ENCODE assay signal across 26 cellular contexts in genomic region chr17:43224146-43224705, GRCh38. TPM values are rescaled to one million over a fixed set of nuclear protein-coding genes. Genes with fewer than 3 reads are reported as not detected.
DNase-seq lines count a peak whose midpoint lies in the region; ATAC-seq and TF ChIP-seq lines count a peak whose summit lies in the region.
"Had no signal": no experiment of that assay in that cellular context is flagged by ENCODE, and none has a peak within 500 bp of the region (broad histone marks: within the 10 kb centered on the region; RNA-seq: fewer than 3 reads in every experiment).

No MANE protein-coding gene starts in this region.

- no peak overlapping the region for H3K4me3 ChIP-seq in spleen
- H3K4me3 ChIP-seq: ascending aorta, dorsolateral prefrontal cortex, Peyer's patch, SJCRH30, transverse colon had no signal

- no peaks in the 10 kb centered on the region for H3K27me3 Mint-ChIP-seq in T-helper 2 cell treated with Interferon-gamma antibody and Interleukin-4, amounts not matched to agents 5 μg/mL and 100 μg/mL, for 36 hours (ENCODE audit: low read depth)
- H3K27me3 Mint-ChIP-seq: activated naive CD8-positive, alpha-beta T cell; T-cell had no signal

- no peak overlapping the region for H3K27ac ChIP-seq in spleen
- H3K27ac ChIP-seq: 22Rv1, ascending aorta, dorsolateral prefrontal cortex, Peyer's patch, SJCRH30, transverse colon had no signal

- TF ChIP-seq POLR2A in spleen (IDR thresholded peaks at IDR 0.05) = no peak

- H3K4me1 Mint-ChIP-seq in T-helper 2 cell treated with Interferon-gamma antibody and Interleukin-4, amounts not matched to agents 5 μg/mL and 100 μg/mL, for 36 hours (ENCODE audit: low read depth) = peaks cover 2% of the 10 kb centered on the region
- H3K4me1 Mint-ChIP-seq: nephron had no signal

- no peaks in the 10 kb centered on the region for H3K9me3 Mint-ChIP-seq in T-helper 2 cell treated with Interferon-gamma antibody and Interleukin-4, amounts not matched to agents 5 μg/mL and 100 μg/mL, for 36 hours
- H3K9me3 Mint-ChIP-seq: activated T-cell treated with anti-CD3 and anti-CD28 coated beads, Interleukin-2, amount 50 U/mL, for 72 hours; CD8-positive, alpha-beta T cell; nephron; T-cell had no signal

- TF ChIP-seq CTCF in spleen (IDR thresholded peaks at IDR 0.05 in 8 of 11, conservative IDR thresholded peaks at IDR 0.05 in 3 of 11) = no peak

- no peak overlapping the region for H3K4me3 Mint-ChIP-seq in T-helper 2 cell treated with Interferon-gamma antibody and Interleukin-4, amounts not matched to agents 5 μg/mL and 100 μg/mL, for 36 hours
- H3K4me3 Mint-ChIP-seq: activated naive CD8-positive, alpha-beta T cell; activated T-cell treated with anti-CD3 and anti-CD28 coated beads, Interleukin-2, amount 50 U/mL, for 72 hours; CD8-positive, alpha-beta T cell; nephron; T-cell had no signal

- DNase-seq in T-helper 2 cell treated with Interferon-gamma antibody and Interleukin-4, amounts not matched to agents 5 μg/mL and 100 μg/mL, for 36 hours (ENCODE audit: low spot score) = no peak
- no peak for DNase-seq in T-helper 2 cell
- peak; percentile 29 for DNase-seq in activated CD8-positive, alpha-beta memory T cell treated with anti-CD3 and anti-CD28 coated beads, Interleukin-2, amount 50 U/mL, for 48 hours
- peak; percentile 54 for DNase-seq in islet precursor cell
- peak; percentile 27 for DNase-seq in spleen
- DNase-seq: activated T-cell treated with anti-CD3 and anti-CD28 coated beads, Interleukin-2, amount 50 U/mL, for 72 hours; caudate nucleus; CD8-positive, alpha-beta T cell; DMS 273 treated with DMSO at 0.1 percent for 48 hours; dorsolateral prefrontal cortex; left cardiac atrium; NCI-H1048; NCI-H187; NCI-H526; SJCRH30; transverse colon had no signal

- 60 to 81% (median 74%) methylated on average over 7 of the region's 7 CpGs for WGBS in spleen, 5 donors

- H3K4me1 ChIP-seq in spleen = peaks cover 0 to 9% (median 0%) of the 10 kb centered on the region in 6 donors
- H3K4me1 ChIP-seq: ascending aorta, Peyer's patch, SJCRH30, transverse colon had no signal

- H3K36me3 ChIP-seq in spleen = peaks cover 0 to 74% (median 19%) of the 10 kb centered on the region in 6 donors
- H3K36me3 ChIP-seq: SJCRH30 had no signal

- H3K27ac Mint-ChIP-seq in T-helper 2 cell treated with Interferon-gamma antibody and Interleukin-4, amounts not matched to agents 5 μg/mL and 100 μg/mL, for 36 hours = peak overlapping the region; percentile 26
- H3K27ac Mint-ChIP-seq: activated naive CD8-positive, alpha-beta T cell; activated T-cell treated with anti-CD3 and anti-CD28 coated beads, Interleukin-2, amount 50 U/mL, for 72 hours; CD8-positive, alpha-beta T cell; nephron; T-cell had no signal

- H3K9me3 ChIP-seq in spleen = no peaks in the 10 kb centered on the region
- H3K9me3 ChIP-seq: ascending aorta, Peyer's patch, SJCRH30, transverse colon had no signal

- H3K36me3 Mint-ChIP-seq in T-helper 2 cell treated with Interferon-gamma antibody and Interleukin-4, amounts not matched to agents 5 μg/mL and 100 μg/mL, for 36 hours (ENCODE audit: low read depth) = peaks cover 6% of the 10 kb centered on the region

- no peaks in the 10 kb centered on the region for H3K27me3 ChIP-seq in spleen (replicated peaks in 1 of 7)
- H3K27me3 ChIP-seq: ascending aorta, dorsolateral prefrontal cortex, Peyer's patch, transverse colon had no signal

- intact Hi-C loops in spleen (cut with DNase I; ENCODE audit: low total_unique reads) = no loop called here

- ATAC-seq in HG03457 (IDR thresholded peaks at IDR 0.05; ENCODE audit: unreplicated experiment) (no peak), HG02763 (IDR thresholded peaks at IDR 0.05; ENCODE audit: unreplicated experiment) (no peak), HG03432 (IDR thresholded peaks at IDR 0.05; ENCODE audit: unreplicated experiment) (no peak)
- ATAC-seq: activated T-cell treated with anti-CD3 and anti-CD28 coated beads, Interleukin-2, amount 50 U/mL, for 72 hours; CD8-positive, alpha-beta T cell; left cardiac atrium; T-cell had no signal

RNA-seq across cellular contexts. Expression of gene CCDC200, which starts 4.2 kb away (rescaled TPM):
- under 1 TPM in 1 of 7 donors, not detected in 6; 0.64 TPM for total RNA-seq in spleen
- under 1 TPM in 2 of 3 donors, not detected in 1; 0.17 to 0.35 TPM for polyA plus RNA-seq in spleen
- total RNA-seq: ascending aorta; CD8-positive, alpha-beta T cell; H4; left cardiac atrium; SJCRH30; T-cell; transverse colon had no signal

RNA-seq across cellular contexts. Expression of gene RNU2-1, which starts 9.6 kb away (rescaled TPM):
- total RNA-seq in spleen = over 10,000 TPM in 1 of 7 donors, 1,000 to 10,000 TPM in 3, not detected in 3; 8,053 to 10,281 (median 8,790) TPM
- not detected for polyA plus RNA-seq in spleen
- total RNA-seq: ascending aorta, H4, Peyer's patch, SJCRH30, transverse colon had no signal

RNA-seq across cellular contexts. Expression of gene TMEM106A, which starts 12.6 kb away (rescaled TPM):
- 10 to 100 TPM; 25.7 to 53.4 (median 32.9) TPM for total RNA-seq in spleen
- polyA plus RNA-seq in spleen = 10 to 100 TPM in 1 of 3 donors, 1 to 10 TPM in 2; 2.8 to 11.9 (median 3.3) TPM

RNA-seq across cellular contexts. Expression of gene NBR1, which starts 53.2 kb away (rescaled TPM):
- total RNA-seq in spleen = 100 to 1,000 TPM in 1 of 7 donors, 10 to 100 TPM in 6; 69.2 to 103 (median 91.5) TPM
- 10 to 100 TPM; 18.5 to 29.3 (median 22.0) TPM for polyA plus RNA-seq in spleen

Comparison
In these comparisons a context has a peak if more than half of its experiments do, and no peak if none do; other contexts are left out.
1. DNase-seq: peak in activated CD8-positive, alpha-beta memory T cell treated with anti-CD3 and anti-CD28 coated beads, Interleukin-2, amount 50 U/mL, for 48 hours (single experiment), islet precursor cell (single experiment) and spleen (single experiment); none in T-helper 2 cell treated with Interferon-gamma antibody and Interleukin-4, amounts not matched to agents 5 μg/mL and 100 μg/mL, for 36 hours (single experiment) and T-helper 2 cell (0 of 5).